Comparison of ENCODE assay signal across 8 cellular contexts in genomic region chr19:4063369-4064072, GRCh38. TPM values are rescaled to one million over a fixed set of nuclear protein-coding genes. Genes with fewer than 3 reads are reported as not detected.
DNase-seq lines count a peak whose midpoint lies in the region; ATAC-seq and TF ChIP-seq lines count a peak whose summit lies in the region.

No MANE protein-coding gene starts in this region.

- H3K4me1 ChIP-seq in esophagus muscularis mucosa (peaks cover 55 to 72% (median 68%) of the 10 kb centered on the region in 4 donors), prostate gland (replicated peaks) (peaks cover 56% of the 10 kb centered on the region)

- peak overlapping the region; percentile 97 to 99 (median 98) for H3K27ac ChIP-seq in esophagus muscularis mucosa (replicated peaks in 1 of 4)
- H3K27ac ChIP-seq in prostate gland, result peak overlapping the region; percentile 98

- 39% methylated on average over 19 of the region's 24 CpGs for WGBS in esophagus muscularis mucosa
- WGBS in prostate gland, result 32% methylated on average over 24 of the region's 24 CpGs

- DNase-seq in ELF-1 (ENCODE audit: low read depth, low spot score) (peak; percentile 59), RKO (ENCODE audit: low spot score) (peak; percentile 32), esophagus muscularis mucosa (ENCODE audit: extremely low spot score) (no peak), prostate gland (ENCODE audit: low spot score) (no peak), NCI-H345 (lab: John Stamatoyannopoulos, UW) (no peak)
- no peak for DNase-seq in activated CD8-positive, alpha-beta memory T cell treated with anti-CD3 and anti-CD28 coated beads for 24 hours

- TF ChIP-seq POLR2A in esophagus muscularis mucosa (IDR thresholded peaks at IDR 0.05; ENCODE audit: low read depth), result no peak
- no peak for TF ChIP-seq POLR2A in prostate gland (IDR thresholded peaks at IDR 0.05)

- TF ChIP-seq EP300 in esophagus muscularis mucosa (IDR thresholded peaks at IDR 0.05), result no peak

- no peaks in the 10 kb centered on the region for H3K27me3 ChIP-seq in esophagus muscularis mucosa
- no peaks in the 10 kb centered on the region for H3K27me3 ChIP-seq in prostate gland (replicated peaks; ENCODE audit: insufficient read depth)

- peak overlapping the region; percentile 90 to 100 (median 100) for H3K4me3 ChIP-seq in esophagus muscularis mucosa
- peak overlapping the region; percentile 70 to 82 for H3K4me3 ChIP-seq in prostate gland

- intact Hi-C loops in esophagus muscularis mucosa (cut with DNase I), result no loop called here
- intact Hi-C loops in prostate gland (cut with DNase I), result loop anchor here (5.0 kb wide), 1 partner anchor 59 kb away; the partner anchor contains the start of gene MAP2K2

- H3K36me3 ChIP-seq in esophagus muscularis mucosa (peaks cover 0 to 9% (median 8%) of the 10 kb centered on the region in 4 donors), prostate gland (no peaks in the 10 kb centered on the region)

- no peak for TF ChIP-seq CTCF in esophagus muscularis mucosa (IDR thresholded peaks at IDR 0.05)
- peak in 1 of 4 experiments; percentile 30 for TF ChIP-seq CTCF in prostate gland (IDR thresholded peaks at IDR 0.05)

- H3K9me3 ChIP-seq in esophagus muscularis mucosa, result no peaks in the 10 kb centered on the region
- no peaks in the 10 kb centered on the region for H3K9me3 ChIP-seq in prostate gland

- no peak for ATAC-seq in GM21717 (IDR thresholded peaks at IDR 0.05; ENCODE audit: unreplicated experiment)
- ATAC-seq in HG02610 (IDR thresholded peaks at IDR 0.05; ENCODE audit: unreplicated experiment), result no peak

RNA-seq across cellular contexts. Expression of gene ZBTB7A, which starts 3.2 kb away (rescaled TPM):
- total RNA-seq in esophagus muscularis mucosa (100 to 1,000 TPM in 2 of 4 donors, 10 to 100 TPM in 2; 71.9 to 137 (median 114) TPM), prostate gland (10 to 100 TPM; 77.1 to 87.3 TPM)

RNA-seq across cellular contexts. Expression of gene PIAS4, which starts 56.0 kb away (rescaled TPM):
- total RNA-seq in esophagus muscularis mucosa (10 to 100 TPM; 16.6 to 34.1 (median 24.8) TPM), prostate gland (10 to 100 TPM; 25.3 to 70.0 TPM)

Comparison
In these comparisons a context has a peak if more than half of its experiments do, and no peak if none do; other contexts are left out.
1. DNase-seq: peak in ELF-1 (single experiment) and RKO (single experiment); none in esophagus muscularis mucosa (single experiment), prostate gland (single experiment), NCI-H345 (single experiment) and activated CD8-positive, alpha-beta memory T cell treated with anti-CD3 and anti-CD28 coated beads for 24 hours (single experiment).